Comparison of ENCODE assay signal across 20 cellular contexts in genomic region chr2:200320991-200321390, GRCh38. TPM values are rescaled to one million over a fixed set of nuclear protein-coding genes. Genes with fewer than 3 reads are reported as not detected.
DNase-seq lines count a peak whose midpoint lies in the region; ATAC-seq and TF ChIP-seq lines count a peak whose summit lies in the region.
"Had no signal": no experiment of that assay in that cellular context is flagged by ENCODE, and none has a peak within 500 bp of the region (broad histone marks: within the 10 kb centered on the region; RNA-seq: fewer than 3 reads in every experiment).

No MANE protein-coding gene starts in this region.

- no peaks in the 10 kb centered on the region for H3K27me3 ChIP-seq in right cardiac atrium (ENCODE audit: control insufficient read depth, insufficient read depth)
- no peaks in the 10 kb centered on the region for H3K27me3 ChIP-seq in heart left ventricle
- H3K27me3 ChIP-seq in RWPE2 (ENCODE audit: insufficient read depth, poor library complexity, severe bottlenecking): no peaks in the 10 kb centered on the region
- H3K27me3 ChIP-seq: MG63, SJCRH30 had no signal

- H3K27ac ChIP-seq in right cardiac atrium (ENCODE audit: low read length) (peak overlapping the region; percentile 27), heart left ventricle (peak overlapping the region in 4 of 12 donors; percentile 7 to 40 (median 32)), RWPE2 (ENCODE audit: poor library complexity, severe bottlenecking) (peak overlapping the region; percentile 46)
- H3K27ac ChIP-seq: RWPE1, SJCRH30 had no signal

- peaks cover 68% of the 10 kb centered on the region for H3K4me1 Mint-ChIP-seq in nephron

- TF ChIP-seq CTCF in heart left ventricle (IDR thresholded peaks at IDR 0.05) (no peak), RWPE2 (IDR thresholded peaks at IDR 0.05; ENCODE audit: poor library complexity, severe bottlenecking) (no peak), nephron (IDR thresholded peaks at IDR 0.05; ENCODE audit: unreplicated experiment in 3 of 3) (no peak), GM13976 (IDR thresholded peaks at IDR 0.05; ENCODE audit: borderline replicate concordance, control extremely low read depth, extremely low read depth, insufficient read depth, missing control alignments) (no peak)

- DNase-seq in right cardiac atrium: no peak
- no peak for DNase-seq in heart left ventricle
- DNase-seq in RWPE2 (ENCODE audit: low spot score): no peak
- no peak for DNase-seq in GM13976 (ENCODE audit: low spot score)
- no peak for DNase-seq in DMS153 (lab: John Stamatoyannopoulos, UW)
- DNase-seq in SW 1271 (lab: John Stamatoyannopoulos, UW): no peak
- DNase-seq: Caco-2; CD4-positive, alpha-beta T cell; GF-D8; Karpas-422; MG63; NCI-H1048; NCI-H1436; NCI-H1930; NCI-H446; NCI-H69; SJCRH30 had no signal

- WGBS in right cardiac atrium: 73% methylated on average over 3 of the region's 3 CpGs
- WGBS in heart left ventricle, 4 donors: 61 to 78% (median 76%) methylated on average over 3 of the region's 3 CpGs

- peak overlapping the region in 2 of 3 experiments; percentile 70 to 80 for H3K27ac Mint-ChIP-seq in nephron
- H3K27ac Mint-ChIP-seq: CD4-positive, alpha-beta T cell had no signal

- H3K9me3 ChIP-seq in right cardiac atrium (ENCODE audit: control insufficient read depth, low read length) (no peaks in the 10 kb centered on the region), heart left ventricle (no peaks in the 10 kb centered on the region), RWPE2 (ENCODE audit: severe bottlenecking) (no peaks in the 10 kb centered on the region)
- H3K9me3 ChIP-seq: Caco-2, MG63, SJCRH30 had no signal

- peaks cover 10% of the 10 kb centered on the region for H3K4me1 ChIP-seq in right cardiac atrium (ENCODE audit: control insufficient read depth, insufficient read depth, low read length)
- H3K4me1 ChIP-seq in heart left ventricle: peaks cover 3 to 58% (median 37%) of the 10 kb centered on the region in 12 donors
- peaks cover 29% of the 10 kb centered on the region for H3K4me1 ChIP-seq in RWPE2 (ENCODE audit: insufficient read depth, poor library complexity, severe bottlenecking)

- no peaks in the 10 kb centered on the region for H3K9me3 Mint-ChIP-seq in nephron
- H3K9me3 Mint-ChIP-seq: CD4-positive, alpha-beta T cell had no signal

- H3K36me3 ChIP-seq in heart left ventricle (no peaks in the 10 kb centered on the region), RWPE2 (ENCODE audit: low read depth) (no peaks in the 10 kb centered on the region)

- intact Hi-C loops in right cardiac atrium (cut with DNase I) (no loop called here), heart left ventricle (cut with DNase I) (no loop called here)

- TF ChIP-seq POLR2A in heart left ventricle (IDR thresholded peaks at IDR 0.05): no peak

- ATAC-seq in right cardiac atrium (no peak), heart left ventricle (no peak), RWPE2 (ENCODE audit: low read depth) (no peak)

- no peaks in the 10 kb centered on the region for H3K36me3 Mint-ChIP-seq in nephron (ENCODE audit: low read depth)

- H3K4me3 ChIP-seq in right cardiac atrium (ENCODE audit: low read length) (no peak overlapping the region), heart left ventricle (no peak overlapping the region), RWPE2 (ENCODE audit: severe bottlenecking) (no peak overlapping the region)
- H3K4me3 ChIP-seq: GM12878, MG63, SJCRH30 had no signal

- H3K27me3 Mint-ChIP-seq in nephron (ENCODE audit: low read depth): no peaks in the 10 kb centered on the region
- H3K27me3 Mint-ChIP-seq: CD4-positive, alpha-beta T cell had no signal

- in situ Hi-C loops in GM13976 (cut with MboI; ENCODE audit: low sequenced_read_pairs, unreplicated experiment): no loop called here

- H3K4me3 Mint-ChIP-seq in nephron: no peak overlapping the region
- H3K4me3 Mint-ChIP-seq: CD4-positive, alpha-beta T cell had no signal

RNA-seq across cellular contexts. Expression of gene SPATS2L, which starts 14.5 kb away (rescaled TPM):
- total RNA-seq in right cardiac atrium (100 to 1,000 TPM; 115 to 147 (median 124) TPM), heart left ventricle (100 to 1,000 TPM in 5 of 9 donors, 10 to 100 TPM in 4; 69.7 to 177 (median 102) TPM)
- polyA plus RNA-seq in right cardiac atrium (90.6 TPM), heart left ventricle (100 to 1,000 TPM in 1 of 2 donors, 10 to 100 TPM in 1; 34.9 to 153 TPM)
